Comparison of ENCODE assay signal across 10 cellular contexts in the genomic region with DNA sequence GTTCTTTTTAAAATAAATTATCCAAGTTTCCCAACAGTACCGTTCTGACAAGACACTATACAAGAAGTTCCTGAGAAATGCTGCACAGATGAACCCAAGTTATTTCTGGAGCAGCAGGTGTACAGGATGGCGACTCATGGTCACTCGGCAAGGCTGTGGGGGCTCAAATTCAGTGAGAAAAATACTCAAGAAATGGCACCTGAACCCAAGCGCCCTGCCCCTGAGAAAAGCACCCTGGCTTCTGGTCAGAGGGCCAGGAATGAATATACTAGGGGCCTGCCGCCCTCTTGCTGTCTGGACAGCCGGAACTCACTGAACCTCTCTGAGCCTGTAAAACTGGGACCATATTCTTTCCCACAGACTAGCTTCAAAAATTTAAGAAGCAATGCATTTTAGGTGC. TPM values are rescaled to one million over a fixed set of nuclear protein-coding genes. Genes with fewer than 3 reads are reported as not detected.
A peak's percentile ranks its signal among the peaks of the same experiment; 100 is the strongest.
DNase-seq lines count a peak whose midpoint lies in the region; ATAC-seq and TF ChIP-seq lines count a peak whose summit lies in the region.
"Had no signal": no experiment of that assay in that cellular context is flagged by ENCODE, and none has a peak within 500 bp of the region (broad histone marks: within the 10 kb centered on the region; RNA-seq: fewer than 3 reads in every experiment).

No MANE protein-coding gene starts in this region.

- peak overlapping the region; percentile 58 to 92 (median 76) for H3K4me3 ChIP-seq in Peyer's patch
- H3K4me3 ChIP-seq in esophagus squamous epithelium: peak overlapping the region in 3 of 4 donors; percentile 62 to 82 (median 70)
- peak overlapping the region; percentile 71 for H3K4me3 ChIP-seq in psoas muscle

- TF ChIP-seq CTCF in GM10266 (IDR thresholded peaks at IDR 0.05; ENCODE audit: control insufficient read depth, insufficient read depth, low read depth, missing control alignments) (peak; percentile 24), Peyer's patch (IDR thresholded peaks at IDR 0.05) (no peak), esophagus squamous epithelium (IDR thresholded peaks at IDR 0.05) (no peak), psoas muscle (IDR thresholded peaks at IDR 0.05) (no peak)

- ATAC-seq in psoas muscle: peak in 1 of 4 donors; percentile 20

- TF ChIP-seq POLR2A in Peyer's patch (IDR thresholded peaks at IDR 0.05): no peak
- TF ChIP-seq POLR2A in esophagus squamous epithelium (IDR thresholded peaks at IDR 0.05): no peak

- H3K36me3 ChIP-seq in Peyer's patch (no peaks in the 10 kb centered on the region), esophagus squamous epithelium (no peaks in the 10 kb centered on the region), psoas muscle (ENCODE audit: insufficient read depth in 1 of 2, low read depth in 1 of 2) (no peaks in the 10 kb centered on the region)

- H3K9me3 ChIP-seq in Peyer's patch (no peaks in the 10 kb centered on the region), esophagus squamous epithelium (no peaks in the 10 kb centered on the region), psoas muscle (no peaks in the 10 kb centered on the region)

- H3K27me3 ChIP-seq in Peyer's patch (no peaks in the 10 kb centered on the region), esophagus squamous epithelium (no peaks in the 10 kb centered on the region), psoas muscle (ENCODE audit: insufficient read depth in 3 of 3, low read length in 2 of 3) (no peaks in the 10 kb centered on the region)

- intact Hi-C loops in esophagus squamous epithelium (cut with DNase I): loop anchor here (10.0 kb wide), 1 partner anchor 63 kb away; no protein-coding TSS in a partner anchor
- intact Hi-C loops in psoas muscle (cut with DNase I): loop anchor here (5.0 kb wide), 3 partner anchors 36 to 81 kb away; no protein-coding TSS in a partner anchor

- no peak for DNase-seq in GM10266 (ENCODE audit: extremely low spot score)
- DNase-seq in Peyer's patch: no peak
- no peak for DNase-seq in esophagus squamous epithelium (lab: John Stamatoyannopoulos, UW)
- no peak for DNase-seq in psoas muscle
- DNase-seq in AG08395 (ENCODE audit: low spot score): no peak
- DNase-seq in NCI-H1694 (lab: John Stamatoyannopoulos, UW): no peak
- no peak for DNase-seq in inferior parietal cortex (ENCODE audit: extremely low spot score)
- DNase-seq in Kasumi-1 (lab: John Stamatoyannopoulos, UW): no peak
- DNase-seq: activated effector memory CD4-positive, alpha-beta T cell treated with Interleukin-2 at 50 U/mL for 16 hours; occipital lobe had no signal

- H3K4me1 ChIP-seq in Peyer's patch (peaks cover 14 to 55% (median 38%) of the 10 kb centered on the region in 4 donors), esophagus squamous epithelium (peaks cover 29 to 63% (median 49%) of the 10 kb centered on the region in 3 donors), psoas muscle (peaks cover 65% of the 10 kb centered on the region)

- WGBS in esophagus squamous epithelium, 2 donors: 54 to 73% methylated on average over 5 of the region's 6 CpGs
- WGBS in psoas muscle, 3 donors: 41 to 49% (median 48%) methylated on average over 6 of the region's 6 CpGs

- H3K27ac ChIP-seq in Peyer's patch (peak overlapping the region; percentile 83 to 98 (median 88)), esophagus squamous epithelium (peak overlapping the region; percentile 86 to 98 (median 94)), psoas muscle (peak overlapping the region; percentile 89)

RNA-seq across cellular contexts. Expression of a gene that starts 1.6 kb away (rescaled TPM):
- 100 to 1,000 TPM in 1 of 4 donors, 10 to 100 TPM in 3; 51.7 to 182 (median 70.7) TPM for total RNA-seq in Peyer's patch
- 10 to 100 TPM; 12.2 to 40.4 (median 19.0) TPM for total RNA-seq in esophagus squamous epithelium
- total RNA-seq in psoas muscle: 100 to 1,000 TPM; 234 to 319 (median 272) TPM
- 100 to 1,000 TPM in 1 of 3 donors, 10 to 100 TPM in 2; 72.3 to 268 (median 93.1) TPM for polyA plus RNA-seq in psoas muscle
